In the genomic region with DNA sequence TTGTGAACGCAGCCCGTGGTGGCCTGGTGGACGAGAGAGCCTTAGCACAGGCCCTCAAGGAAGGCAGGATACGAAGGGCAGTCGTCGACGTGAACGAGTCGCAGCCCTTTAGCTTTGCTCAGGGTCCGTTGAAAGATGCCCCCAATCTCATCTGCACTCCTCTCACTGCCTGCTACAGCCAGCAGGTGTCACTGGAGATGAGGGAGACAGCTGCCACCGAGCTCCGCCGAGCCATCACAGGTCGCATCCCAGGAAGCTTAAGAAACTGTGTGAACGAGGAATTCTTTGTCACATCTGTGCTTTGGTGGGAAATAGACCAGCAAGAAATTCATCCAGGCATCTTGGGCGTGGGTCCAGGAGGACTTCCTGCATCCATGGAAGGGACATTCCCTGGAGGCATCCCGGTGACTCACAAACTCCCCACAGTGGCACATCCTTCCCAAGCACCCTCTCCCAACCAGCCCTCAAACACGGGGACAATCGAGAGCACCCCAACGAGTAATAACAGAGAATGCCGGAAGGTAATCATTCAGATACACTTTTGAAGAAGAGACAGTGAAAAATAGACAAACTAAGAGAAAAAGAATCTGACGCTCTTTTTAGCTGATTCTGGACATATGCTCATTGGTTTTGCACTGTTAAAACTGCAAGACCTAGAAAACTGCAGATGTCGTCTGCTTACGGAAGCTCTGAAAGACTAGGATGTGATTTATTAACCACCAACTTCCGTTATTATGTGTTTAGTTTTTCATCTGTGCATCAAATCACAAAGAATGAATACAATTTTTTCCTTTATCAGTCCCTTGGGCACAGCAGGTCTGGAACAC, we compare ENCODE assay signal across 7 cellular contexts.
A peak's percentile ranks its signal among the peaks of the same experiment; 100 is the strongest.
DNase-seq lines count a peak whose midpoint lies in the region; ATAC-seq, FAIRE-seq and TF ChIP-seq lines count a peak whose summit lies in the region.
"Not testable (repeated sequence)": the region's sequence is repeated elsewhere in the genome, so short reads cannot be mapped to it uniquely, and the experiment has no call there.

No MANE protein-coding gene starts in this region.

- not testable (repeated sequence) for H2AFZ ChIP-seq in HCT116 (ENCODE audit: low read depth, low read length, poor library complexity, severe bottlenecking); PC-3 (ENCODE audit: low read length)

- H4K20me1 ChIP-seq in HCT116 (ENCODE audit: insufficient read depth); PC-3 (ENCODE audit: low read length): not testable (repeated sequence)

- DNase-seq in A549 (ENCODE audit: low read depth in 1 of 2, low spot score in 1 of 2); HCT116 (ENCODE audit: low read depth, low spot score); PC-3; foreskin keratinocyte; left lung; mucosa of descending colon: not testable (repeated sequence)

- peak; percentile 89 to 99 for ATAC-seq in A549
- ATAC-seq in HCT116 = peak; percentile 98
- peak; percentile 33; the same call in 1 of the 2 replicates for ATAC-seq in PC-3
- ATAC-seq in SK-N-SH treated with all-trans-retinoic acid at 6 μM for 48 hours = peak; percentile 41; the same call in 1 of the 3 replicates
- ATAC-seq in foreskin keratinocyte = peak; percentile 50
- ATAC-seq in left lung = peak; percentile 17
- peak; percentile 48 for ATAC-seq in mucosa of descending colon

- no CpG with 5 or more reads among the region's 25 CpGs for WGBS in A549 (ENCODE audit: missing lambda C conversion rate)

- H3K9me3 ChIP-seq in A549; HCT116 (ENCODE audit: control insufficient read depth in 1 of 2, insufficient read depth in 1 of 2, low read depth in 1 of 2, low read length in 2 of 2); PC-3 (ENCODE audit: low read length); left lung; mucosa of descending colon: not testable (repeated sequence)

- not testable (repeated sequence) for TF ChIP-seq EP300 in A549 (IDR thresholded peaks at IDR 0.05)

- not testable (repeated sequence) for TF ChIP-seq RAD21 in A549 (conservative IDR thresholded peaks at IDR 0.05 in 1 of 2, IDR thresholded peaks at IDR 0.05 in 1 of 2); HCT116 (IDR thresholded peaks at IDR 0.05; ENCODE audit: low read depth)

- not testable (repeated sequence) for H3K9me2 ChIP-seq in HCT116 (ENCODE audit: insufficient read depth); PC-3 (replicated peaks; ENCODE audit: low read length)

- BruUV-seq in HCT116 (replicated peaks; lab: Mats Ljungman, UMichigan); PC-3 (replicated peaks; lab: Mats Ljungman, UMichigan): not testable (repeated sequence)

- POLR2A ChIA-PET in A549 (lab: Yijun Ruan, JAX); HCT116 (lab: Charles Lee); PC-3 (lab: Charles Lee; ENCODE audit: unreplicated experiment): not testable (repeated sequence)

- not testable (repeated sequence) for H3K4me1 ChIP-seq in A549; HCT116 (ENCODE audit: control insufficient read depth in 1 of 2, insufficient read depth in 2 of 2, low read length in 2 of 2); PC-3 (ENCODE audit: insufficient read depth, low read length); foreskin keratinocyte; left lung; mucosa of descending colon (ENCODE audit: low read depth)

- TF ChIP-seq POLR2A in A549 (IDR thresholded peaks at IDR 0.05; ENCODE audit: low read length); HCT116 (IDR thresholded peaks at IDR 0.05; ENCODE audit: borderline replicate concordance, extremely low read depth, insufficient read depth, insufficient read length): not testable (repeated sequence)

- RAD21 ChIA-PET in HCT116 (lab: Charles Lee; ENCODE audit: low non-redundant PET in 1 of 2, low total read pairs in 2 of 2, uncharacterized antibody in 2 of 2, unreplicated experiment in 2 of 2) = not testable (repeated sequence)

- H3K36me3 ChIP-seq in HCT116 (ENCODE audit: control insufficient read depth in 1 of 2, insufficient read depth in 2 of 2, low read length in 2 of 2); PC-3 (ENCODE audit: low read depth, low read length); left lung; mucosa of descending colon (ENCODE audit: low read depth): not testable (repeated sequence)

- H3K9ac ChIP-seq in HCT116 (ENCODE audit: low read length); PC-3 (ENCODE audit: low read length): not testable (repeated sequence)

- CTCF ChIA-PET in A549 (lab: Yijun Ruan, JAX); HCT116 (lab: Charles Lee); PC-3 (lab: Charles Lee): not testable (repeated sequence)

- H3K4me2 ChIP-seq in A549; HCT116 (ENCODE audit: low read length); PC-3 (ENCODE audit: low read length): not testable (repeated sequence)

- TF ChIP-seq CTCF in A549 (IDR thresholded peaks at IDR 0.05); HCT116 (IDR thresholded peaks at IDR 0.05 in 2 of 3, conservative IDR thresholded peaks at IDR 0.05 in 1 of 3; ENCODE audit: borderline replicate concordance in 1 of 3, insufficient read depth in 1 of 3, low read depth in 2 of 3, low read length in 2 of 3); PC-3 (conservative IDR thresholded peaks at IDR 0.05; ENCODE audit: low read depth, low read length); foreskin keratinocyte (conservative IDR thresholded peaks at IDR 0.05); left lung (IDR thresholded peaks at IDR 0.05); mucosa of descending colon (IDR thresholded peaks at IDR 0.05): not testable (repeated sequence)

- not testable (repeated sequence) for FAIRE-seq in A549 (lab: Jason Lieb, UNC)

- not testable (repeated sequence) for H3F3A ChIP-seq in PC-3 (ENCODE audit: low read length, unreplicated experiment)

- H3K27ac ChIP-seq in A549; HCT116 (ENCODE audit: low read depth, low read length); PC-3 (ENCODE audit: low read length); foreskin keratinocyte; left lung: not testable (repeated sequence)

- not testable (repeated sequence) for H3K27me3 ChIP-seq in HCT116 (ENCODE audit: insufficient read depth, low read length); PC-3 (ENCODE audit: low read length); foreskin keratinocyte; left lung

- H3K4me3 ChIP-seq in A549; HCT116 (replicated peaks in 1 of 2; ENCODE audit: low read depth in 1 of 2, low read length in 2 of 2); PC-3 (ENCODE audit: low read length); left lung; mucosa of descending colon: not testable (repeated sequence)

- not testable (repeated sequence) for H3K79me2 ChIP-seq in HCT116 (ENCODE audit: insufficient read depth, low read length); PC-3 (ENCODE audit: low read length)

- intact Hi-C loops in HCT116 (cut with micrococcal nuclease); PC-3 (cut with micrococcal nuclease); left lung (cut with DNase I); mucosa of descending colon (cut with DNase I, micrococcal nuclease): not testable (repeated sequence)

Comparison
In these comparisons a context has a peak if more than half of its experiments do, and no peak if none do; other contexts are left out.
1. ATAC-seq: peak in every context shown above with its lines; median percentile 98 in HCT116; 94 in A549; 50 in foreskin keratinocyte; 48 in mucosa of descending colon; 41 in SK-N-SH treated with all-trans-retinoic acid at 6 μM for 48 hours; 33 in PC-3; 17 in left lung.